In genomic region chr10:69901022-69901421, GRCh38 we compare ENCODE assay signal across 21 cellular contexts.
A peak's percentile ranks its signal among the peaks of the same experiment; 100 is the strongest.
DNase-seq lines count a peak whose midpoint lies in the region; ATAC-seq and TF ChIP-seq lines count a peak whose summit lies in the region.
"Had no signal": no experiment of that assay in that cellular context is flagged by ENCODE, and none has a peak within 500 bp of the region (broad histone marks: within the 10 kb centered on the region; RNA-seq: fewer than 3 reads in every experiment).

No MANE protein-coding gene starts in this region.

- DNase-seq in NCI-H146 (lab: John Stamatoyannopoulos, UW) (peak; percentile 54), NCI-H146 treated with DMSO at 0.1 percent for 48 hours (lab: John Stamatoyannopoulos, UW; ENCODE audit: unreplicated experiment) (no peak), psoas muscle (peak; percentile 61 to 85), DMS153 treated with DMSO at 0.1 percent for 48 hours (lab: John Stamatoyannopoulos, UW; ENCODE audit: unreplicated experiment) (no peak), OCI-LY7 (ENCODE audit: low spot score) (no peak)
- peak; percentile 92 for DNase-seq in Jurkat, Clone E6-1 (ENCODE audit: low read depth, low spot score)
- DNase-seq: activated CD4-positive, alpha-beta T cell treated with anti-CD3 and anti-CD28 coated beads, Interleukin-2, amount 10 ng/mL, durations not matched to agents 7 days and 5 days; CD8-positive, alpha-beta memory T cell; central memory CD4-positive, alpha-beta T cell; heart right ventricle; NCI-H1048; stimulated activated naive CD4-positive, alpha-beta T cell treated with Interleukin-2 at 50 U/mL for 16 hours had no signal

- intact Hi-C loops in psoas muscle (cut with DNase I), result no loop called here
- intact Hi-C loops in OCI-LY7 (cut with micrococcal nuclease; ENCODE audit: unreplicated experiment), result no loop called here

- H3K27me3 Mint-ChIP-seq in brain, result peaks cover 5% of the 10 kb centered on the region
- H3K27me3 Mint-ChIP-seq: activated CD4-positive, alpha-beta T cell treated with anti-CD3 and anti-CD28 coated beads, Interleukin-2, amount 10 ng/mL, durations not matched to agents 7 days and 5 days; activated naive CD4-positive, alpha-beta T cell treated with anti-CD3 and anti-CD28 coated beads, Interleukin-2, amount 50 U/mL, for 24 hours had no signal

- CTCF ChIA-PET in OCI-LY7 (lab: Charles Lee; ENCODE audit: unreplicated experiment), result no interaction called here

- peaks cover 61% of the 10 kb centered on the region for H3K4me1 Mint-ChIP-seq in brain
- H3K4me1 Mint-ChIP-seq: activated CD4-positive, alpha-beta T cell treated with anti-CD3 and anti-CD28 coated beads, Interleukin-2, amount 10 ng/mL, durations not matched to agents 7 days and 5 days; activated naive CD4-positive, alpha-beta T cell treated with anti-CD3 and anti-CD28 coated beads, Interleukin-2, amount 50 U/mL, for 24 hours; CD8-positive, alpha-beta memory T cell had no signal

- no peaks in the 10 kb centered on the region for H4K20me1 ChIP-seq in OCI-LY7 (ENCODE audit: insufficient read depth, low read length)

- H3K4me3 ChIP-seq in Jurkat, Clone E6-1 (ENCODE audit: low read length), result no peak overlapping the region
- no peak overlapping the region for H3K4me3 ChIP-seq in psoas muscle
- H3K4me3 ChIP-seq in OCI-LY7 (ENCODE audit: low read depth, low read length, poor library complexity, severe bottlenecking), result no peak overlapping the region
- H3K4me3 ChIP-seq: heart right ventricle, skin epidermis, tibial artery had no signal

- H3K79me2 ChIP-seq in OCI-LY7 (ENCODE audit: insufficient read depth, low read depth, low read length), result no peaks in the 10 kb centered on the region

- H3K36me3 ChIP-seq in psoas muscle (ENCODE audit: insufficient read depth in 1 of 2, low read depth in 1 of 2), result peaks cover 0 to 12% of the 10 kb centered on the region in 2 donors
- H3K36me3 ChIP-seq in OCI-LY7 (ENCODE audit: insufficient read depth, low read length), result no peaks in the 10 kb centered on the region
- H3K36me3 ChIP-seq: heart right ventricle, tibial artery had no signal

- WGBS in psoas muscle, 3 donors, result 62 to 69% (median 64%) methylated on average over 2 of the region's 2 CpGs

- H2AFZ ChIP-seq in OCI-LY7 (ENCODE audit: low read length), result no peak overlapping the region

- H3K27me3 ChIP-seq in psoas muscle (ENCODE audit: insufficient read depth in 3 of 3, low read length in 2 of 3), result no peaks in the 10 kb centered on the region
- H3K27me3 ChIP-seq: heart right ventricle, tibial artery had no signal

- POLR2A ChIA-PET in OCI-LY7 (lab: Charles Lee), result no interaction called here

- TF ChIP-seq CTCF in brain (conservative IDR thresholded peaks at IDR 0.05), result no peak
- no peak for TF ChIP-seq CTCF in psoas muscle (IDR thresholded peaks at IDR 0.05)
- no peak for TF ChIP-seq CTCF in OCI-LY7 (conservative IDR thresholded peaks at IDR 0.05; ENCODE audit: low read length)

- H3K36me3 Mint-ChIP-seq in brain, result no peaks in the 10 kb centered on the region
- H3K36me3 Mint-ChIP-seq: activated naive CD4-positive, alpha-beta T cell treated with anti-CD3 and anti-CD28 coated beads, Interleukin-2, amount 50 U/mL, for 24 hours; CD8-positive, alpha-beta memory T cell; mesothelial cell of epicardium had no signal

- peak overlapping the region in 3 of 5 experiments; percentile 30 to 67 (median 55) for H3K27ac Mint-ChIP-seq in brain
- H3K27ac Mint-ChIP-seq: activated CD4-positive, alpha-beta T cell treated with anti-CD3 and anti-CD28 coated beads, Interleukin-2, amount 10 ng/mL, durations not matched to agents 7 days and 5 days; activated naive CD4-positive, alpha-beta T cell treated with anti-CD3 and anti-CD28 coated beads, Interleukin-2, amount 50 U/mL, for 24 hours; T-helper 1 cell treated with Interleukin-12 subunit alpha and Interleukin-12 subunit beta and Interleukin-4 antibody, amounts not matched to agents 30 μg/mL and 1 μg/mL, for 36 hours had no signal

- no TSS peak for BruUV-seq in OCI-LY7 (replicated peaks; lab: Mats Ljungman, UMichigan)

- ATAC-seq in psoas muscle (peak; percentile 92 to 94 (median 94)), HG03039 (IDR thresholded peaks at IDR 0.05; ENCODE audit: unreplicated experiment) (no peak)

- no peak overlapping the region for H3K4me2 ChIP-seq in OCI-LY7 (ENCODE audit: low read length)

- H3K4me3 Mint-ChIP-seq in brain, result no peak overlapping the region
- H3K4me3 Mint-ChIP-seq: activated CD4-positive, alpha-beta T cell treated with anti-CD3 and anti-CD28 coated beads, Interleukin-2, amount 10 ng/mL, durations not matched to agents 7 days and 5 days; activated naive CD4-positive, alpha-beta T cell treated with anti-CD3 and anti-CD28 coated beads, Interleukin-2, amount 50 U/mL, for 24 hours; CD8-positive, alpha-beta memory T cell; mesothelial cell of epicardium; nephron progenitor cell; T-helper 1 cell treated with Interleukin-12 subunit alpha and Interleukin-12 subunit beta and Interleukin-4 antibody, amounts not matched to agents 30 μg/mL and 1 μg/mL, for 36 hours had no signal

- H3K9me3 ChIP-seq in psoas muscle, result no peaks in the 10 kb centered on the region
- no peaks in the 10 kb centered on the region for H3K9me3 ChIP-seq in OCI-LY7 (ENCODE audit: low read length)
- H3K9me3 ChIP-seq: heart right ventricle, tibial artery had no signal

- peak overlapping the region; percentile 48 for H3K27ac ChIP-seq in psoas muscle
- H3K27ac ChIP-seq in OCI-LY7 (ENCODE audit: low read depth, low read length, poor library complexity, severe bottlenecking), result no peak overlapping the region
- H3K27ac ChIP-seq: epithelial cell of prostate, heart right ventricle, skin epidermis had no signal

- H3K9me2 ChIP-seq in OCI-LY7 (ENCODE audit: insufficient read depth, low read length), result no peaks in the 10 kb centered on the region

- H3K4me1 ChIP-seq in psoas muscle (peaks cover 33% of the 10 kb centered on the region), OCI-LY7 (ENCODE audit: insufficient read depth, low read length, poor library complexity, severe bottlenecking) (no peaks in the 10 kb centered on the region)

- H3K9me3 Mint-ChIP-seq in brain, result no peaks in the 10 kb centered on the region
- H3K9me3 Mint-ChIP-seq: activated CD4-positive, alpha-beta T cell treated with anti-CD3 and anti-CD28 coated beads, Interleukin-2, amount 10 ng/mL, durations not matched to agents 7 days and 5 days; activated naive CD4-positive, alpha-beta T cell treated with anti-CD3 and anti-CD28 coated beads, Interleukin-2, amount 50 U/mL, for 24 hours; CD8-positive, alpha-beta memory T cell; mesothelial cell of epicardium; nephron progenitor cell; T-helper 1 cell treated with Interleukin-12 subunit alpha and Interleukin-12 subunit beta and Interleukin-4 antibody, amounts not matched to agents 30 μg/mL and 1 μg/mL, for 36 hours had no signal

Comparison
In these comparisons a context has a peak if more than half of its experiments do, and no peak if none do; other contexts are left out.
1. DNase-seq: peak in NCI-H146 (single experiment), Jurkat, Clone E6-1 (single experiment) and psoas muscle (2 of 2); none in NCI-H146 treated with DMSO at 0.1 percent for 48 hours (single experiment), DMS153 treated with DMSO at 0.1 percent for 48 hours (single experiment) and OCI-LY7 (single experiment).